ENCODE assay signal across 16 cellular contexts in the genomic region with DNA sequence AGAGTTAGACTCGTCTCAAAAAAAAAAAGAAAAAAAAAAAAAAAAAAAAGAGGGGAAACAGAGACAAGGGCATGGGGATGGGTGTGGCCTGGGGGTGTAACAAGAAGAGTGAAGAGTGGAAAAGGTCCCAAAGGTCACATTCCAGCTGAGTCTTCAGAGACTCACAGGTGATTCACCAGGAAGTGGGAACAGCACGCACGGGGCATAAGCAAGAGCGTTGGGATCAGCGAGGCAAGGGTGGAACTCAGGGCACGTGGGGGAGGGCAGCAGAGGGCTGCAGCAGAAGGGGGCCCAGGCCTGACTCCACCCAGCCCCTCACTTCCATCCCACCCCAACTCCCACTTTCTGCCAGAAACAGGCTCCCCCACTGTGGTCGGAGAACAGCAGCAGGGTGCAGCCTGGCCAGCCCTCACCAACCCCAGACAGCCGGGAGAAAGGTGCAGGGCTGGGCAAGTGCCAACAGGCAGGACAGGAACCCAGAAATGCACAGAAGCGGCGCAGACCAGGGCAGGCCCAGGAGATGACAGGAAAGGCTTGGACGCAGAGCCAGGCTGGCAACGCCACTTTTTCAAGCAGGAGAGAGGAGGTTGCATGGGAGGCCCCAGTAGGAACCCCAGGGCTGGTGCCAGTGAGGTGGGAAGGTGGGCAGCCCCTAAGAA. TPM values are rescaled to one million over a fixed set of nuclear protein-coding genes. Genes with fewer than 3 reads are reported as not detected.
DNase-seq lines count a peak whose midpoint lies in the region; ATAC-seq, FAIRE-seq and TF ChIP-seq lines count a peak whose summit lies in the region.
"Had no signal": no experiment of that assay in that cellular context is flagged by ENCODE, and none has a peak within 500 bp of the region (broad histone marks: within the 10 kb centered on the region; RNA-seq: fewer than 3 reads in every experiment).

No MANE protein-coding gene starts in this region.

- H3K4me3 ChIP-seq in A549 (no peak overlapping the region), astrocyte of the spinal cord (ENCODE audit: low read depth, low read length) (no peak overlapping the region)
- H3K4me3 ChIP-seq: coronary artery, gastroesophageal sphincter, lower lobe of right lung, ovary had no signal

- no peaks in the 10 kb centered on the region for H3K27me3 Mint-ChIP-seq in activated CD4-positive, alpha-beta memory T cell treated with anti-CD3 and anti-CD28 coated beads for 36 hours
- H3K27me3 Mint-ChIP-seq: activated CD4-positive, alpha-beta T cell treated with anti-CD3 and anti-CD28 coated beads for 36 hours had no signal

- WGBS in A549 (ENCODE audit: missing lambda C conversion rate): 13% methylated on average over 11 of the region's 12 CpGs

- H3K9me3 ChIP-seq in A549: no peaks in the 10 kb centered on the region
- H3K9me3 ChIP-seq: gastroesophageal sphincter, lower lobe of right lung, ovary had no signal

- CTCF ChIA-PET in A549 (lab: Yijun Ruan, JAX): interaction anchor here (1.0 to 1.8 kb wide), 3 partner anchors 8 to 12 kb away, joined by 3 to 10 read pairs (median 3); no protein-coding TSS in a partner anchor
- CTCF ChIA-PET in activated CD4-positive, alpha-beta memory T cell treated with anti-CD3 and anti-CD28 coated beads for 36 hours (lab: Charles Lee): interaction anchor here (0.9 kb wide), 1 partner anchor 121 kb away, joined by 3 read pairs; no protein-coding TSS in a partner anchor

- TF ChIP-seq EP300 in A549 (IDR thresholded peaks at IDR 0.05): peak in 1 of 2 experiments; percentile 37; a peak in 1 of 5 replicates

- no peak overlapping the region for H3K4me3 Mint-ChIP-seq in activated CD4-positive, alpha-beta memory T cell treated with anti-CD3 and anti-CD28 coated beads for 36 hours
- H3K4me3 Mint-ChIP-seq: activated CD4-positive, alpha-beta T cell treated with anti-CD3 and anti-CD28 coated beads for 36 hours had no signal

- peaks cover 62% of the 10 kb centered on the region for H3K4me1 ChIP-seq in A549

- peak overlapping the region; percentile 70 to 95 for H3K27ac ChIP-seq in A549
- H3K27ac ChIP-seq: coronary artery, gastroesophageal sphincter, lower lobe of right lung, ovary had no signal

- TF ChIP-seq POLR2A in A549 (IDR thresholded peaks at IDR 0.05; ENCODE audit: low read length): no peak

- no peak overlapping the region for H3K27ac Mint-ChIP-seq in activated CD4-positive, alpha-beta memory T cell treated with anti-CD3 and anti-CD28 coated beads for 36 hours
- H3K27ac Mint-ChIP-seq: activated CD4-positive, alpha-beta T cell treated with anti-CD3 and anti-CD28 coated beads for 36 hours had no signal

- DNase-seq in A549 (ENCODE audit: low read depth in 1 of 2, low spot score in 1 of 2) (peak; percentile 75 to 76), HS-5 (ENCODE audit: low read depth) (peak; percentile 54), astrocyte of the spinal cord (ENCODE audit: low read depth, low spot score) (peak; percentile 39), kidney tubule cell (ENCODE audit: low spot score) (peak; percentile 94), globus pallidus (ENCODE audit: low spot score) (no peak), NCI-H526 treated with DMSO at 0.1 percent for 48 hours (lab: John Stamatoyannopoulos, UW) (no peak)
- no peak for DNase-seq in stimulated activated CD4-positive, alpha-beta T cell treated with anti-CD3 and anti-CD28 coated beads, Interleukin-4, amount 100 ng/mL, for 24 hours
- no peak for DNase-seq in activated CD4-positive, alpha-beta memory T cell treated with anti-CD3 and anti-CD28 coated beads for 36 hours
- DNase-seq: activated CD4-positive, alpha-beta T cell treated with anti-CD3 and anti-CD28 coated beads for 36 hours; H7; lower lobe of right lung; NCI-H510A; stimulated activated CD4-positive, alpha-beta T cell treated with anti-CD3 and anti-CD28 coated beads, Interleukin-4, amount 100 ng/mL, for 4 hours had no signal

- H3K4me2 ChIP-seq in A549: peak overlapping the region; percentile 62

- TF ChIP-seq CTCF in A549 (IDR thresholded peaks at IDR 0.05): no peak
- no peak for TF ChIP-seq CTCF in astrocyte of the spinal cord (IDR thresholded peaks at IDR 0.05; ENCODE audit: low read depth, low read length)

- no peaks in the 10 kb centered on the region for H3K9me3 Mint-ChIP-seq in activated CD4-positive, alpha-beta memory T cell treated with anti-CD3 and anti-CD28 coated beads for 36 hours

- H3K4me1 Mint-ChIP-seq in activated CD4-positive, alpha-beta memory T cell treated with anti-CD3 and anti-CD28 coated beads for 36 hours (ENCODE audit: low read depth): peaks cover 24% of the 10 kb centered on the region

- no peak for FAIRE-seq in A549 (lab: Jason Lieb, UNC)

- POLR2A ChIA-PET in A549 (lab: Yijun Ruan, JAX): interaction anchor here (0.6 to 0.7 kb wide), 2 partner anchors 117 to 197 kb away, joined by 3 read pairs; partner anchors contain the start of gene COTL1
- POLR2A ChIA-PET in activated CD4-positive, alpha-beta memory T cell treated with anti-CD3 and anti-CD28 coated beads for 36 hours (lab: Charles Lee): no interaction called here

- in situ Hi-C loops in astrocyte of the spinal cord (cut with HindIII; ENCODE audit: low sequenced_read_pairs): no loop called here

- no peak for TF ChIP-seq RAD21 in A549 (conservative IDR thresholded peaks at IDR 0.05 in 1 of 2, IDR thresholded peaks at IDR 0.05 in 1 of 2)

- no peak for ATAC-seq in A549
- ATAC-seq: activated CD4-positive, alpha-beta T cell treated with anti-CD3 and anti-CD28 coated beads for 36 hours; gastroesophageal sphincter; lower lobe of right lung had no signal

- intact Hi-C loops in activated CD4-positive, alpha-beta memory T cell treated with anti-CD3 and anti-CD28 coated beads for 36 hours (cut with micrococcal nuclease): loop anchor here (10.0 kb wide), 1 partner anchor 316 kb away; the partner anchor contains the start of gene TAF1C

- H3K36me3 Mint-ChIP-seq in activated CD4-positive, alpha-beta memory T cell treated with anti-CD3 and anti-CD28 coated beads for 36 hours: peaks cover 15% of the 10 kb centered on the region

TF ChIP-seq in A549, 52 proteins besides CTCF, POLR2A, EP300 and RAD21 (continues in another document):
- TF ChIP-seq, protein P1, sequence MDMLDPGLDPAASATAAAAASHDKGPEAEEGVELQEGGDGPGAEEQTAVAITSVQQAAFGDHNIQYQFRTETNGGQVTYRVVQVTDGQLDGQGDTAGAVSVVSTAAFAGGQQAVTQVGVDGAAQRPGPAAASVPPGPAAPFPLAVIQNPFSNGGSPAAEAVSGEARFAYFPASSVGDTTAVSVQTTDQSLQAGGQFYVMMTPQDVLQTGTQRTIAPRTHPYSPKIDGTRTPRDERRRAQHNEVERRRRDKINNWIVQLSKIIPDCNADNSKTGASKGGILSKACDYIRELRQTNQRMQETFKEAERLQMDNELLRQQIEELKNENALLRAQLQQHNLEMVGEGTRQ (IDR thresholded peaks at IDR 0.05): peak; percentile 56
- TF ChIP-seq CBX2 (IDR thresholded peaks at IDR 0.05; ENCODE audit: borderline replicate concordance, low read depth) (no peak), HOXB13 (CRISPR knock-in tag; IDR thresholded peaks at IDR 0.05; ENCODE audit: low read depth) (0 out of 2 replicates have a peak, but pooled peaks have one; percentile 21), SREBF2 (IDR thresholded peaks at IDR 0.05) (no peak), MAX (IDR thresholded peaks at IDR 0.05) (peak; percentile 95), FOXS1 (CRISPR knock-in tag; IDR thresholded peaks at IDR 0.05) (no peak), ZC3H11A (IDR thresholded peaks at IDR 0.05) (no peak), PHF8 (IDR thresholded peaks at IDR 0.05; ENCODE audit: borderline replicate concordance, low read depth) (no peak), JUN (IDR thresholded peaks at IDR 0.05) (peak in 1 of 2 experiments; percentile 40; a peak in 1 of 5 replicates), POLR2AphosphoS2 (conservative IDR thresholded peaks at IDR 0.05; ENCODE audit: low read length) (no peak), NPAS2 (CRISPR knock-in tag; IDR thresholded peaks at IDR 0.05; ENCODE audit: borderline replicate concordance) (no peak), HOXA7 (CRISPR knock-in tag; IDR thresholded peaks at IDR 0.05) (no peak)
- TF ChIP-seq, protein P2, sequence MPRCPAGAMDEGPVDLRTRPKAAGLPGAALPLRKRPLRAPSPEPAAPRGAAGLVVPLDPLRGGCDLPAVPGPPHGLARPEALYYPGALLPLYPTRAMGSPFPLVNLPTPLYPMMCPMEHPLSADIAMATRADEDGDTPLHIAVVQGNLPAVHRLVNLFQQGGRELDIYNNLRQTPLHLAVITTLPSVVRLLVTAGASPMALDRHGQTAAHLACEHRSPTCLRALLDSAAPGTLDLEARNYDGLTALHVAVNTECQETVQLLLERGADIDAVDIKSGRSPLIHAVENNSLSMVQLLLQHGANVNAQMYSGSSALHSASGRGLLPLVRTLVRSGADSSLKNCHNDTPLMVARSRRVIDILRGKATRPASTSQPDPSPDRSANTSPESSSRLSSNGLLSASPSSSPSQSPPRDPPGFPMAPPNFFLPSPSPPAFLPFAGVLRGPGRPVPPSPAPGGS (IDR thresholded peaks at IDR 0.05): no peak

RNA-seq across cellular contexts. Expression of gene MEAK7, which starts 3.3 kb away (rescaled TPM):
- polyA plus RNA-seq in A549 (2011; rRNA removed): 26.2 and 31.3 TPM in 2 replicates
- polyA plus RNA-seq in A549 (2012; cell fraction: cytosol; rRNA removed): 20.0 and 25.1 TPM in 2 replicates
- polyA plus RNA-seq in A549 (2012; cell fraction: nucleus; rRNA removed): 32.3 and 33.5 TPM in 2 replicates
- 30.5 to 35.1 TPM (median 32.8 TPM) in 3 replicates for polyA plus RNA-seq in A549 (2017; fragmentation: RNase III; extraction: RNeasy Plus Mini Kit Qiagen cat#74134 plus additional on column Dnase treatment)
- 44.8 and 49.0 TPM in 2 replicates for polyA minus RNA-seq in A549 (2011; rRNA and poly(A)+ RNA removed)
- 10 to 100 TPM; 12.9 to 13.6 TPM for total RNA-seq in activated CD4-positive, alpha-beta memory T cell treated with anti-CD3 and anti-CD28 coated beads for 36 hours

Comparison
In these comparisons a context has a peak if more than half of its experiments do, and no peak if none do; other contexts are left out.
1. DNase-seq: peak in A549 (2 of 2), HS-5 (single experiment), astrocyte of the spinal cord (single experiment) and kidney tubule cell (single experiment); none in globus pallidus (single experiment), stimulated activated CD4-positive, alpha-beta T cell treated with anti-CD3 and anti-CD28 coated beads, Interleukin-4, amount 100 ng/mL, for 24 hours (single experiment), NCI-H526 treated with DMSO at 0.1 percent for 48 hours (single experiment) and activated CD4-positive, alpha-beta memory T cell treated with anti-CD3 and anti-CD28 coated beads for 36 hours (single experiment).